In the genomic region with DNA sequence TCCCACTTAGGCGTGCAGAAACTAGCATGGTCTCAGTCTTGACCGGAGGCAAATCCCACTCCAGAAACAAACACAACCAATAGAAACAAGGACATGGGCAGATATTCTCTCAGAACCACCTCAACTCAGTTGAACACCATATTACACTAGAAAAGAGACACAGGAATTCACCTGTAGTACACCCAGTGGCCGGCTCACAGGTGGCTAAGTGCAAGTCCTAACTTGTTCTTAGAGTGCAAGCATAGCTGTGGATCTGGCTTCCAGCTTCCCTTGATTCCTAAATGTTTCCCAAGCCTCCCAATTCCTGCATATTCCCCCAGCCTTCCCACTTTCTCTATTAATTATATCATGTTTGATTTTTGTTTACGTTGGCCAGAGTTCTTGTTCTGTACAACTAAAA, we compare ENCODE assay signal across 1 cellular context.
TF ChIP-seq lines count a peak whose summit lies in the region.

No MANE protein-coding gene starts in this region.

TF ChIP-seq in HepG2, 621 proteins besides CTCF, POLR2A, EP300 and RAD21 (continued from another document):
- TF ChIP-seq, protein P1, sequence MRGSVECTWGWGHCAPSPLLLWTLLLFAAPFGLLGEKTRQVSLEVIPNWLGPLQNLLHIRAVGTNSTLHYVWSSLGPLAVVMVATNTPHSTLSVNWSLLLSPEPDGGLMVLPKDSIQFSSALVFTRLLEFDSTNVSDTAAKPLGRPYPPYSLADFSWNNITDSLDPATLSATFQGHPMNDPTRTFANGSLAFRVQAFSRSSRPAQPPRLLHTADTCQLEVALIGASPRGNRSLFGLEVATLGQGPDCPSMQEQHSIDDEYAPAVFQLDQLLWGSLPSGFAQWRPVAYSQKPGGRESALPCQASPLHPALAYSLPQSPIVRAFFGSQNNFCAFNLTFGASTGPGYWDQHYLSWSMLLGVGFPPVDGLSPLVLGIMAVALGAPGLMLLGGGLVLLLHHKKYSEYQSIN (CRISPR knock-in tag; IDR thresholded peaks at IDR 0.05; ENCODE audit: borderline replicate concordance), result no peak
- no peak for TF ChIP-seq KMT2A (CRISPR knock-in tag; IDR thresholded peaks at IDR 0.05)
- TF ChIP-seq, protein P2, sequence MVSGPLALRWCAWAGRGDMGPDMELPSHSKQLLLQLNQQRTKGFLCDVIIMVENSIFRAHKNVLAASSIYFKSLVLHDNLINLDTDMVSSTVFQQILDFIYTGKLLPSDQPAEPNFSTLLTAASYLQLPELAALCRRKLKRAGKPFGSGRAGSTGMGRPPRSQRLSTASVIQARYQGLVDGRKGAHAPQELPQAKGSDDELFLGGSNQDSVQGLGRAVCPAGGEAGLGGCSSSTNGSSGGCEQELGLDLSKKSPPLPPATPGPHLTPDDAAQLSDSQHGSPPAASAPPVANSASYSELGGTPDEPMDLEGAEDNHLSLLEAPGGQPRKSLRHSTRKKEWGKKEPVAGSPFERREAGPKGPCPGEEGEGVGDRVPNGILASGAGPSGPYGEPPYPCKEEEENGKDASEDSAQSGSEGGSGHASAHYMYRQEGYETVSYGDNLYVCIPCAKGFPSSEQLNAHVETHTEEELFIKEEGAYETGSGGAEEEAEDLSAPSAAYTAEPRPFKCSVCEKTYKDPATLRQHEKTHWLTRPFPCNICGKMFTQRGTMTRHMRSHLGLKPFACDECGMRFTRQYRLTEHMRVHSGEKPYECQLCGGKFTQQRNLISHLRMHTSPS (CRISPR knock-in tag; IDR thresholded peaks at IDR 0.05; ENCODE audit: low read depth), result no peak
- no peak for TF ChIP-seq ZSCAN25 (CRISPR knock-in tag; IDR thresholded peaks at IDR 0.05)
- no peak for TF ChIP-seq ZNF3 (CRISPR knock-in tag; IDR thresholded peaks at IDR 0.05)
- TF ChIP-seq ISX (CRISPR knock-in tag; conservative IDR thresholded peaks at IDR 0.05), result no peak
- no peak for TF ChIP-seq ZNF564 (CRISPR knock-in tag; IDR thresholded peaks at IDR 0.05)
- TF ChIP-seq ARNT2 (CRISPR knock-in tag; IDR thresholded peaks at IDR 0.05; ENCODE audit: low read depth), result no peak
